ENCODE assay signal across 22 cellular contexts in genomic region chr10:33352154-33352553, GRCh38. TPM values are rescaled to one million over a fixed set of nuclear protein-coding genes. Genes with fewer than 3 reads are reported as not detected.
DNase-seq lines count a peak whose midpoint lies in the region; ATAC-seq and TF ChIP-seq lines count a peak whose summit lies in the region.
"Had no signal": no experiment of that assay in that cellular context is flagged by ENCODE, and none has a peak within 500 bp of the region (broad histone marks: within the 10 kb centered on the region; RNA-seq: fewer than 3 reads in every experiment).

No MANE protein-coding gene starts in this region.

- no peak overlapping the region for H3K4me3 ChIP-seq in MG63
- H3K4me3 ChIP-seq: gastrocnemius medialis, lower lobe of right lung had no signal

- H3K4me1 Mint-ChIP-seq in natural killer cell = no peaks in the 10 kb centered on the region
- H3K4me1 Mint-ChIP-seq: activated B cell treated with CpG ODN at 0.5 μM for 24 hours had no signal

- TF ChIP-seq CTCF in foreskin keratinocyte (conservative IDR thresholded peaks at IDR 0.05) = no peak
- TF ChIP-seq CTCF in natural killer cell (IDR thresholded peaks at IDR 0.05) = no peak

- H3K27me3 ChIP-seq in MG63 (no peaks in the 10 kb centered on the region), foreskin keratinocyte (no peaks in the 10 kb centered on the region)
- H3K27me3 ChIP-seq: BE2C, gastrocnemius medialis had no signal

- ATAC-seq in foreskin keratinocyte (peak; percentile 67), natural killer cell (no peak)
- ATAC-seq: gastrocnemius medialis, lower lobe of right lung, Panc1 had no signal

- H3K4me1 ChIP-seq in foreskin keratinocyte = peaks cover 25% of the 10 kb centered on the region
- H3K4me1 ChIP-seq: BE2C, gastrocnemius medialis, lower lobe of right lung had no signal

- no peaks in the 10 kb centered on the region for H3K36me3 ChIP-seq in MG63
- H3K36me3 ChIP-seq: BE2C, gastrocnemius medialis, lower lobe of right lung had no signal

- no peak overlapping the region for H3K4me3 Mint-ChIP-seq in natural killer cell
- H3K4me3 Mint-ChIP-seq: activated B cell treated with CpG ODN at 0.5 μM for 24 hours; brain; nephron; T-helper 1 cell treated with Interleukin-12 subunit alpha and Interleukin-12 subunit beta and Interleukin-4 antibody, amounts not matched to agents 30 μg/mL and 1 μg/mL, for 36 hours had no signal

- no peak overlapping the region for H3K27ac Mint-ChIP-seq in natural killer cell
- H3K27ac Mint-ChIP-seq: activated B cell treated with CpG ODN at 0.5 μM for 24 hours; nephron; T-helper 1 cell treated with Interleukin-12 subunit alpha and Interleukin-12 subunit beta and Interleukin-4 antibody, amounts not matched to agents 30 μg/mL and 1 μg/mL, for 36 hours had no signal

- no peak overlapping the region for H3K27ac ChIP-seq in foreskin keratinocyte
- H3K27ac ChIP-seq: gastrocnemius medialis, KMS-11, lower lobe of right lung had no signal

- DNase-seq in AG08396 (ENCODE audit: low spot score) (peak; percentile 42), MG63 (peak; percentile 21), amniotic stem cell (lab: John Stamatoyannopoulos, UW) (peak; percentile 61), foreskin keratinocyte (no peak), NAMALWA (ENCODE audit: low spot score) (no peak), NCI-H146 (lab: John Stamatoyannopoulos, UW) (no peak), natural killer cell (no peak)
- no peak for DNase-seq in NK-92 treated with Interleukin-12 subunit alpha and Interleukin-12 subunit beta, amount 100 ng/mL, for 24 hours (lab: John Stamatoyannopoulos, UW)
- DNase-seq: activated B cell treated with CpG ODN at 0.5 μM for 24 hours; BE2C; effector CD4-positive, alpha-beta T cell; gastrocnemius medialis; lower lobe of right lung; NCI-H1694 treated with DMSO at 0.1 percent for 48 hours; NCI-H524 treated with DMSO at 0.1 percent for 48 hours; stimulated activated CD4-positive, alpha-beta T cell treated with anti-CD3 and anti-CD28 coated beads, Interleukin-2, amount 100 ng/mL, for 24 hours; substantia nigra had no signal

- H3K9me3 ChIP-seq in MG63 = no peaks in the 10 kb centered on the region
- H3K9me3 ChIP-seq: BE2C, gastrocnemius medialis, lower lobe of right lung had no signal

- no peaks in the 10 kb centered on the region for H3K36me3 Mint-ChIP-seq in natural killer cell
- H3K36me3 Mint-ChIP-seq: brain had no signal

- no peaks in the 10 kb centered on the region for H3K9me3 Mint-ChIP-seq in natural killer cell
- H3K9me3 Mint-ChIP-seq: activated B cell treated with CpG ODN at 0.5 μM for 24 hours; T-helper 1 cell treated with Interleukin-12 subunit alpha and Interleukin-12 subunit beta and Interleukin-4 antibody, amounts not matched to agents 30 μg/mL and 1 μg/mL, for 36 hours had no signal

- H3K27me3 Mint-ChIP-seq in natural killer cell (ENCODE audit: low read depth in 2 of 2) = peaks cover 16 to 28% of the 10 kb centered on the region in 2 donors
- H3K27me3 Mint-ChIP-seq: activated B cell treated with CpG ODN at 0.5 μM for 24 hours had no signal

- intact Hi-C loops in natural killer cell (cut with micrococcal nuclease) = no loop called here

RNA-seq across cellular contexts. Expression of gene NRP1, which starts 17.7 kb away (rescaled TPM):
- 0.99 and 1.6 TPM in 2 replicates for total RNA-seq in MG63 (2014; rRNA removed; shearing (Covaris generic); ENCODE audit: low replicate concordance)
- total RNA-seq in foreskin keratinocyte (57.3 and 58.2 TPM in 2 replicates), natural killer cell (1 to 10 TPM in 1 of 3 donors, under 1 TPM in 1, not detected in 1; 0.16 to 1.5 TPM)
- polyA plus RNA-seq in foreskin keratinocyte = 11.6 and 12.2 TPM in 2 replicates
- total RNA-seq: activated B cell treated with CpG ODN at 0.5 μM for 24 hours had no signal

Comparison
In these comparisons a context has a peak if more than half of its experiments do, and no peak if none do; other contexts are left out.
1. DNase-seq: peak in AG08396 (single experiment), MG63 (single experiment) and amniotic stem cell (single experiment); none in foreskin keratinocyte (0 of 2), NAMALWA (single experiment), NCI-H146 (single experiment), NK-92 treated with Interleukin-12 subunit alpha and Interleukin-12 subunit beta, amount 100 ng/mL, for 24 hours (single experiment) and natural killer cell (single experiment).
2. RNA of gene NRP1, which starts 17.7 kb away (total RNA-seq): 57.3 to 58.2 TPM in foreskin keratinocyte; 0.99 to 1.6 TPM in MG63 and 0.16 to 1.5 TPM in natural killer cell; every median in the first group is over 10 times any median in the second.